8 cellular contexts compared by ENCODE assay signal in genomic region chr17:31492880-31493655, GRCh38.
DNase-seq lines count a peak whose midpoint lies in the region; ATAC-seq, FAIRE-seq and TF ChIP-seq lines count a peak whose summit lies in the region.

No MANE protein-coding gene starts in this region.

- H3K4me2 ChIP-seq in GM12878 (ENCODE audit: control insufficient read depth, insufficient read depth) = peak overlapping the region; percentile 84

- CTCF ChIA-PET in GM12878 (lab: Yijun Ruan, JAX) = interaction anchor here (0.7 to 4.4 kb wide), 14 partner anchors 13 to 408 kb away, joined by 3 to 19 read pairs (median 4); partner anchors contain the start of gene UTP6

- no peaks in the 10 kb centered on the region for H3K27me3 ChIP-seq in GM12878 (replicated peaks in 1 of 2; ENCODE audit: control insufficient read depth in 2 of 2, insufficient read depth in 2 of 2, low read length in 1 of 2)

- H3K79me2 ChIP-seq in GM12878 (ENCODE audit: control insufficient read depth, insufficient read depth, low read length) = peaks cover 32% of the 10 kb centered on the region

- TF ChIP-seq EP300 in GM12878 (IDR thresholded peaks at IDR 0.05; ENCODE audit: borderline replicate concordance in 1 of 2, control insufficient read depth in 1 of 2, low read depth in 2 of 2, low read length in 2 of 2) = peak; percentile 33 to 47; a peak in 2 of 4 replicates

- in situ Hi-C loops in GM12878 (cut with MboI) = no loop called here

- intact Hi-C loops in GM12878 (cut with micrococcal nuclease; ENCODE audit: unreplicated experiment) = loop anchor here (1.0 to 5.0 kb wide), 2 partner anchors 15 to 44 kb away; no protein-coding TSS in a partner anchor

- POLR2A ChIA-PET in GM12878 (lab: Charles Lee) = interaction anchor here (0.5 to 3.4 kb wide), 14 partner anchors 13 to 532 kb away, joined by 3 to 28 read pairs (median 4); no protein-coding TSS in a partner anchor

- peak; percentile 36 for ATAC-seq in GM18868 (IDR thresholded peaks at IDR 0.05; ENCODE audit: unreplicated experiment)
- ATAC-seq in GM12878 = peak; percentile 55
- no peak for ATAC-seq in GM18861 (IDR thresholded peaks at IDR 0.05; ENCODE audit: unreplicated experiment)

- peak overlapping the region; percentile 70 for H3K9ac ChIP-seq in GM12878 (ENCODE audit: control insufficient read depth, insufficient read depth, low read length)

- RAD21 ChIA-PET in GM12878 (lab: Charles Lee; ENCODE audit: unreplicated experiment) = interaction anchor here (0.6 to 5.0 kb wide), 14 partner anchors 9 to 440 kb away, joined by 3 to 61 read pairs (median 4); no protein-coding TSS in a partner anchor

- no peak for TF ChIP-seq POLR2A in GM12878 (IDR thresholded peaks at IDR 0.05; ENCODE audit: low read depth, low read length)

- SMC1A ChIA-PET in GM12878 (lab: Charles Lee; ENCODE audit: uncharacterized antibody, unreplicated experiment) = interaction anchor here (0.9 to 6.2 kb wide), 15 partner anchors 8 to 174 kb away, joined by 3 to 60 read pairs (median 6); no protein-coding TSS in a partner anchor

- H3K4me1 Mint-ChIP-seq in T-helper 1 cell treated with Interleukin-12 subunit alpha and Interleukin-12 subunit beta and Interleukin-4 antibody, amounts not matched to agents 30 μg/mL and 1 μg/mL, for 36 hours (ENCODE audit: low read depth) = peaks cover 65% of the 10 kb centered on the region

- peak overlapping the region; percentile 56 for H3K4me3 ChIP-seq in GM12878

- peak; percentile 58 for DNase-seq in GM12878 (ENCODE audit: low read depth, low spot score)
- peak; percentile 63 to 83 for DNase-seq in stimulated activated CD4-positive, alpha-beta T cell treated with anti-CD3 and anti-CD28 coated beads, Interleukin-12 subunit alpha, Interleukin-12 subunit beta, amount 100 ng/mL, for 24 hours (ENCODE audit: low read depth in 2 of 2)
- DNase-seq in NCI-H82 (lab: John Stamatoyannopoulos, UW) = no peak
- DNase-seq in iPS-NIHi11 (ENCODE audit: low spot score) = no peak
- no peak for DNase-seq in SW 1271 (lab: John Stamatoyannopoulos, UW)

- no peaks in the 10 kb centered on the region for H3K9me3 ChIP-seq in GM12878 (replicated peaks; ENCODE audit: control insufficient read depth, insufficient read depth, low read length)

- H2AFZ ChIP-seq in GM12878 (ENCODE audit: control insufficient read depth, low read depth, low read length) = 0 out of 2 replicates have a peak overlapping the region, but pooled peaks have one; percentile 22

- peak overlapping the region; percentile 94 for H3K27ac Mint-ChIP-seq in T-helper 1 cell treated with Interleukin-12 subunit alpha and Interleukin-12 subunit beta and Interleukin-4 antibody, amounts not matched to agents 30 μg/mL and 1 μg/mL, for 36 hours

- no TSS peak for BruUV-seq in GM12878 (replicated peaks; lab: Mats Ljungman, UMichigan)

- TF ChIP-seq RAD21 in GM12878 (IDR thresholded peaks at IDR 0.05; ENCODE audit: insufficient read depth, low read depth, low read length) = no peak

- H3K9me3 Mint-ChIP-seq in T-helper 1 cell treated with Interleukin-12 subunit alpha and Interleukin-12 subunit beta and Interleukin-4 antibody, amounts not matched to agents 30 μg/mL and 1 μg/mL, for 36 hours = no peaks in the 10 kb centered on the region

- TF ChIP-seq CTCF in GM12878 (IDR thresholded peaks at IDR 0.05 in 2 of 3, conservative IDR thresholded peaks at IDR 0.05 in 1 of 3; ENCODE audit: control insufficient read depth in 2 of 3, extremely low read depth in 1 of 3, insufficient read depth in 1 of 3, low read depth in 3 of 3, low read length in 3 of 3) = no peak

- peak; percentile 62 for FAIRE-seq in GM12878 (lab: Jason Lieb, UNC)

- no peaks in the 10 kb centered on the region for H4K20me1 ChIP-seq in GM12878 (ENCODE audit: control insufficient read depth, insufficient read depth)

- H3K36me3 ChIP-seq in GM12878 (ENCODE audit: control insufficient read depth in 2 of 2, insufficient read depth in 2 of 2, low read length in 1 of 2) = no peaks in the 10 kb centered on the region; a peak in 1 of 4 replicates

- peaks cover 2% of the 10 kb centered on the region for H3K36me3 Mint-ChIP-seq in T-helper 1 cell treated with Interleukin-12 subunit alpha and Interleukin-12 subunit beta and Interleukin-4 antibody, amounts not matched to agents 30 μg/mL and 1 μg/mL, for 36 hours (ENCODE audit: low read depth)

- no peaks in the 10 kb centered on the region for H3K27me3 Mint-ChIP-seq in T-helper 1 cell treated with Interleukin-12 subunit alpha and Interleukin-12 subunit beta and Interleukin-4 antibody, amounts not matched to agents 30 μg/mL and 1 μg/mL, for 36 hours (ENCODE audit: low read depth)

- peaks cover 70% of the 10 kb centered on the region for H3K4me1 ChIP-seq in GM12878 (ENCODE audit: control insufficient read depth, insufficient read depth, low read length)

- peak overlapping the region; percentile 92 for H3K27ac ChIP-seq in GM12878 (ENCODE audit: control insufficient read depth, insufficient read depth)

- 26% methylated on average over 11 of the region's 11 CpGs for WGBS in GM12878 (ENCODE audit: insufficient coverage, insufficient replicate concordance, low lambda C conversion rate, missing lambda C conversion rate)

- H3K4me3 Mint-ChIP-seq in T-helper 1 cell treated with Interleukin-12 subunit alpha and Interleukin-12 subunit beta and Interleukin-4 antibody, amounts not matched to agents 30 μg/mL and 1 μg/mL, for 36 hours = peak overlapping the region; percentile 60

TF ChIP-seq in GM12878, 131 proteins besides CTCF, POLR2A, EP300 and RAD21 (continues in another document):
- TF ChIP-seq MEF2A (IDR thresholded peaks at IDR 0.05; ENCODE audit: insufficient read depth, low read depth, low read length) (peak; percentile 92), SIX5 (IDR thresholded peaks at IDR 0.05; ENCODE audit: low read depth, low read length, severe bottlenecking) (no peak), EGR1 (IDR thresholded peaks at IDR 0.05; ENCODE audit: borderline replicate concordance in 1 of 2, low read depth in 2 of 2, low read length in 2 of 2) (peak in 1 of 2 experiments; percentile 90; a peak in 2 of 3 replicates), PRDM15 (CRISPR knock-in tag; IDR thresholded peaks at IDR 0.05) (no peak), RBBP5 (conservative IDR thresholded peaks at IDR 0.05) (no peak), JUNB (IDR thresholded peaks at IDR 0.05) (peak; percentile 63; the same call in 1 of the 2 replicates), MTA2 (IDR thresholded peaks at IDR 0.05; ENCODE audit: low read depth) (peak; percentile 78), ZBTB40 (IDR thresholded peaks at IDR 0.05; ENCODE audit: borderline replicate concordance) (no peak)

Comparison
In these comparisons a context has a peak if more than half of its experiments do, and no peak if none do; other contexts are left out.
1. DNase-seq: peak in GM12878 (single experiment) and stimulated activated CD4-positive, alpha-beta T cell treated with anti-CD3 and anti-CD28 coated beads, Interleukin-12 subunit alpha, Interleukin-12 subunit beta, amount 100 ng/mL, for 24 hours (2 of 2); none in NCI-H82 (single experiment), iPS-NIHi11 (single experiment) and SW 1271 (0 of 2).